7 cellular contexts compared by ENCODE assay signal in the genomic region with DNA sequence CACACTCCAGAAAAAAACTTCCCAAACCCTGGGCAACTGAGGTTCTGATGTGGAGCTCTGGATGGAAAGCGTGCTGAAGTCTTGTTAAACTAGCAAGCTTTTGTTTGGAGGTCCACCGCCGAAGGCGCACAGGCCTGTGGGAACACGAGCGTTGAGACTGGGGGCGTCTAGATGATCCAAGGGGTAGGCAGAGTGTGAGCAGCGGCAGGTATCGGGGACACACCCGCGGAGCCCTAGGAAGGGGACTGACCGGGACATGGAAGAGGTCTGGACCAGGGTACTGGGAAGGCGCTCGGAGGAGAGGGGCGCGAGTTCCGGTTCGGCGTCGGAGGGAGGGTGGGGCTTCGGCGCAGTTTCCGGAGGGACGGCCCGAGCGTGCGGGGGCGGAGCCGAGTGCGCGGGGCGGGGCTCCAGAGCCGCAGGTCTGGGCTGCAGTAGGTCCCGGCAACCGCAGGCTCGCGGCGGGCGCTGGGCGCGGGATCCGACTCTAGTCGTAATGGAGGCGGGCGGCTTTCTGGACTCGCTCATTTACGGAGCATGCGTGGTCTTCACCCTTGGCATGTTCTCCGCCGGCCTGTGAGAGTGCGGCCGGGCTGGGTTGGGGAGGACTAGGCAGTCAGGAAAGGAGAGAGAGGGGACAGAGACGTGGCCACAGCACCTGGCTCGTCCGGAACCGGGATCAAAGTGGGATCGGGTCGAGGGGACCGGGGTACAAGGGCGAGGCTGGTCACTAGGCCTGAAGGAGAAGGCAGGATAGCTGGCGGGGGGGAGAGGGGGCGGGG. TPM values are rescaled to one million over a fixed set of nuclear protein-coding genes. Genes with fewer than 3 reads are reported as not detected.
DNase-seq lines count a peak whose midpoint lies in the region; ATAC-seq and TF ChIP-seq lines count a peak whose summit lies in the region.

A gene with protein sequence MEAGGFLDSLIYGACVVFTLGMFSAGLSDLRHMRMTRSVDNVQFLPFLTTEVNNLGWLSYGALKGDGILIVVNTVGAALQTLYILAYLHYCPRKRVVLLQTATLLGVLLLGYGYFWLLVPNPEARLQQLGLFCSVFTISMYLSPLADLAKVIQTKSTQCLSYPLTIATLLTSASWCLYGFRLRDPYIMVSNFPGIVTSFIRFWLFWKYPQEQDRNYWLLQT (plus strand): TSS at position 437 of the 782 bp plus-strand sequence. CDS start 60 bp downstream, at position 497.

- DNase-seq in NCI-H2081 treated with DMSO at 0.1 percent for 48 hours (lab: John Stamatoyannopoulos, UW) = peak; percentile 80
- peak; percentile 90 for DNase-seq in T1000 (lab: John Stamatoyannopoulos, UW)
- peak; percentile 82 for DNase-seq in astrocyte of the cerebellum (ENCODE audit: low read depth)
- DNase-seq in hepatocyte (ENCODE audit: low spot score) = peak; percentile 99
- peak; percentile 77 for DNase-seq in retinal pigment epithelial cell (ENCODE audit: low read depth)

- H4K20me1 ChIP-seq in hepatocyte (ENCODE audit: insufficient read depth, poor library complexity, severe bottlenecking) = no peaks in the 10 kb centered on the region

- H3K36me3 ChIP-seq in hepatocyte (replicated peaks; ENCODE audit: insufficient read depth, low read depth) = no peaks in the 10 kb centered on the region

- H3K4me2 ChIP-seq in hepatocyte = peak within 1 kb of the TSS; percentile 81

- peak within 1 kb of the TSS; percentile 57 for H3K4me3 ChIP-seq in astrocyte of the cerebellum (ENCODE audit: low read depth, low read length)
- peak within 1 kb of the TSS; percentile 46 for H3K4me3 ChIP-seq in hepatocyte
- peak within 1 kb of the TSS; percentile 85 for H3K4me3 ChIP-seq in retinal pigment epithelial cell (ENCODE audit: low read length)

- H3K27ac ChIP-seq in hepatocyte = peak within 1 kb of the TSS; percentile 99

- no peaks in the 10 kb centered on the region for H3K27me3 ChIP-seq in hepatocyte

- H2AFZ ChIP-seq in hepatocyte = peak within 1 kb of the TSS; percentile 66

- H3K4me1 ChIP-seq in hepatocyte (ENCODE audit: insufficient read depth) = peaks cover 37% of the 10 kb centered on the region

- ATAC-seq in GM18517 (IDR thresholded peaks at IDR 0.05; ENCODE audit: unreplicated experiment) (peak; percentile 49), HG03039 (IDR thresholded peaks at IDR 0.05; ENCODE audit: unreplicated experiment) (peak; percentile 58)

- TF ChIP-seq CTCF in astrocyte of the cerebellum (IDR thresholded peaks at IDR 0.05; ENCODE audit: low read depth, low read length, missing control alignments) (no peak), hepatocyte (IDR thresholded peaks at IDR 0.05; ENCODE audit: poor library complexity) (no peak), retinal pigment epithelial cell (conservative IDR thresholded peaks at IDR 0.05; ENCODE audit: low read depth, low read length) (no peak)

- no peaks in the 10 kb centered on the region for H3K9me2 ChIP-seq in hepatocyte (replicated peaks; ENCODE audit: insufficient read depth)

- no peaks in the 10 kb centered on the region for H3K9me3 ChIP-seq in hepatocyte (ENCODE audit: low read depth)

- H3K79me2 ChIP-seq in hepatocyte = peaks cover 49% of the 10 kb centered on the region

- under 1% methylated on average over 41 of the region's 62 CpGs for WGBS in hepatocyte (ENCODE audit: low lambda C conversion rate, missing lambda C conversion rate)

- in situ Hi-C loops in astrocyte of the cerebellum (cut with HindIII; ENCODE audit: low sequenced_read_pairs) = no loop called here

RNA-seq across cellular contexts. Expression of the gene that starts here (rescaled TPM):
- 75.3 and 88.6 TPM in 2 replicates for total RNA-seq in hepatocyte
- 111 and 115 TPM in 2 replicates for polyA plus RNA-seq in hepatocyte

Comparison
In these comparisons a context has a peak if more than half of its experiments do, and no peak if none do; other contexts are left out.
1. Peak in every context shown above with its lines: DNase-seq, ATAC-seq, H3K4me3 ChIP-seq and H3K27ac ChIP-seq.